Comparison of ENCODE assay signal across 8 cellular contexts in genomic region chr14:31405106-31405505, GRCh38.
"Had no signal": no experiment of that assay in that cellular context is flagged by ENCODE, and none has a peak within 500 bp of the region (broad histone marks: within the 10 kb centered on the region; RNA-seq: fewer than 3 reads in every experiment).

No MANE protein-coding gene starts in this region.

- H3K4me3 Mint-ChIP-seq: HFFc6 had no signal

- FAIRE-seq: K562 had no signal

- H3K9me3 Mint-ChIP-seq: HFFc6 had no signal

- H3K36me3 ChIP-seq: HAP-1 had no signal

- H2AFZ ChIP-seq: GM23248 had no signal

- H3K4me3 ChIP-seq: GM23248, HAP-1, K562 had no signal

- H3K9me3 ChIP-seq: HAP-1 had no signal

- ATAC-seq: HCT116, K562 had no signal

- H3K27ac ChIP-seq: GM23248 had no signal

- H3K27ac Mint-ChIP-seq: HFFc6 had no signal

- H3K9ac ChIP-seq: GM23248 had no signal

- DNase-seq: GM23248, H7, HFFc6, IMR-90, KG1 had no signal
